Comparison of ENCODE assay signal across 1 cellular context in the genomic region with DNA sequence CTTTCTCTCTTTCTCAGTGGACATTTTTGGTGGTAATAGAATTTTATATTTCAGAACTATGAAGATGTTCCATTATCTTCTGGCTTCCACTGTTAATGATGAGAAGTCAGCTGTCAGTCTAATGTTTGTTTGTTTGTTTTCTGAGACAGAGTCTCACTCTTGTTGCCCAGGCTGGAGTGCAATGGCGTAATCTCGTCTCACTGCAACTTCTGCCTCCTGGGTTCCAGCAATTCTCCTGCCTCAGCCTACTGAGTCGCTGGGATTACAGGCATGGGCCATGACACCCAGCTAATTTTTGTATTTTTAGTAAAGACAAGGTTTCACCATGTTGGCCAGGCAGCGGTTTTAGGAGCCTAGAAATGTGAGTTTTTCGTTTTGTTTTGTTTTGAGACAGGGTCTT.
TF ChIP-seq lines count a peak whose summit lies in the region.

No MANE protein-coding gene starts in this region.

TF ChIP-seq in HEK293T, 16 proteins besides CTCF, POLR2A, EP300 and RAD21:
- no peak for TF ChIP-seq SP1 (IDR thresholded peaks at IDR 0.05)
- TF ChIP-seq ELF4 (IDR thresholded peaks at IDR 0.05), result no peak
- TF ChIP-seq FOXK2 (IDR thresholded peaks at IDR 0.05), result no peak
- TF ChIP-seq ZNF384 (IDR thresholded peaks at IDR 0.05), result no peak
- TF ChIP-seq LEF1 (IDR thresholded peaks at IDR 0.05; ENCODE audit: borderline replicate concordance), result no peak
- TF ChIP-seq ARNT (IDR thresholded peaks at IDR 0.05), result no peak
- TF ChIP-seq FOXA1 (IDR thresholded peaks at IDR 0.05), result no peak
- TF ChIP-seq HDGF (IDR thresholded peaks at IDR 0.05; ENCODE audit: borderline replicate concordance), result no peak
- no peak for TF ChIP-seq NFRKB (IDR thresholded peaks at IDR 0.05)
- TF ChIP-seq BHLHE40 (IDR thresholded peaks at IDR 0.05; ENCODE audit: borderline replicate concordance), result no peak
- TF ChIP-seq SUZ12 (IDR thresholded peaks at IDR 0.05), result no peak
- no peak for TF ChIP-seq TARDBP (IDR thresholded peaks at IDR 0.05)
- TF ChIP-seq FOXM1 (IDR thresholded peaks at IDR 0.05; ENCODE audit: borderline replicate concordance), result no peak
- no peak for TF ChIP-seq L3MBTL2 (conservative IDR thresholded peaks at IDR 0.05)
- no peak for TF ChIP-seq CTBP1 (IDR thresholded peaks at IDR 0.05; ENCODE audit: borderline replicate concordance)
- TF ChIP-seq, protein P1, sequence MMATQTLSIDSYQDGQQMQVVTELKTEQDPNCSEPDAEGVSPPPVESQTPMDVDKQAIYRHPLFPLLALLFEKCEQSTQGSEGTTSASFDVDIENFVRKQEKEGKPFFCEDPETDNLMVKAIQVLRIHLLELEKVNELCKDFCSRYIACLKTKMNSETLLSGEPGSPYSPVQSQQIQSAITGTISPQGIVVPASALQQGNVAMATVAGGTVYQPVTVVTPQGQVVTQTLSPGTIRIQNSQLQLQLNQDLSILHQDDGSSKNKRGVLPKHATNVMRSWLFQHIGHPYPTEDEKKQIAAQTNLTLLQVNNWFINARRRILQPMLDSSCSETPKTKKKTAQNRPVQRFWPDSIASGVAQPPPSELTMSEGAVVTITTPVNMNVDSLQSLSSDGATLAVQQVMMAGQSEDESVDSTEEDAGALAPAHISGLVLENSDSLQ (IDR thresholded peaks at IDR 0.05), result no peak
TF ChIP-seq in HEK293T: peak in this region for 0.
